Comparison of ENCODE assay signal across 1 cellular context in the genomic region with DNA sequence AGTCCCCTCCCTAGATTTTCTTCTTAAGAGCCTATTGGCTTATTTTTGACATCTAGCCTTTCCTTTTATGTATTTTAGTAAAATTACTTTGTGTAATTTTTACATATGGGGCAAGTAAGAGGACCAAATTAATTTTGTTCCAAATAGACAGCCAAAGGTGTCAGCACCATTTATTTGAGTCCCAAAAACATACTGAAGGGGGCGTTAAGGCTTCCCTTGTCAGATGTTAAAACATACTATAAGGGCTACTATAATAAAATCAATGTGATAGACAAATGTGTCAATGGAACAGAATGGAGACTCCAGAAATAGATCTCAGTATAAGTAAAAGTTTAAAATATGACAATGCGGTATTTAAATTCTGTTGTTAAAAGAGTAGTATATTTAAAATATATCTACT.
TF ChIP-seq lines count a peak whose summit lies in the region.

No MANE protein-coding gene starts in this region.

TF ChIP-seq in H1, 55 proteins besides CTCF, POLR2A, EP300 and RAD21 (continued from another document):
- TF ChIP-seq, protein P1, sequence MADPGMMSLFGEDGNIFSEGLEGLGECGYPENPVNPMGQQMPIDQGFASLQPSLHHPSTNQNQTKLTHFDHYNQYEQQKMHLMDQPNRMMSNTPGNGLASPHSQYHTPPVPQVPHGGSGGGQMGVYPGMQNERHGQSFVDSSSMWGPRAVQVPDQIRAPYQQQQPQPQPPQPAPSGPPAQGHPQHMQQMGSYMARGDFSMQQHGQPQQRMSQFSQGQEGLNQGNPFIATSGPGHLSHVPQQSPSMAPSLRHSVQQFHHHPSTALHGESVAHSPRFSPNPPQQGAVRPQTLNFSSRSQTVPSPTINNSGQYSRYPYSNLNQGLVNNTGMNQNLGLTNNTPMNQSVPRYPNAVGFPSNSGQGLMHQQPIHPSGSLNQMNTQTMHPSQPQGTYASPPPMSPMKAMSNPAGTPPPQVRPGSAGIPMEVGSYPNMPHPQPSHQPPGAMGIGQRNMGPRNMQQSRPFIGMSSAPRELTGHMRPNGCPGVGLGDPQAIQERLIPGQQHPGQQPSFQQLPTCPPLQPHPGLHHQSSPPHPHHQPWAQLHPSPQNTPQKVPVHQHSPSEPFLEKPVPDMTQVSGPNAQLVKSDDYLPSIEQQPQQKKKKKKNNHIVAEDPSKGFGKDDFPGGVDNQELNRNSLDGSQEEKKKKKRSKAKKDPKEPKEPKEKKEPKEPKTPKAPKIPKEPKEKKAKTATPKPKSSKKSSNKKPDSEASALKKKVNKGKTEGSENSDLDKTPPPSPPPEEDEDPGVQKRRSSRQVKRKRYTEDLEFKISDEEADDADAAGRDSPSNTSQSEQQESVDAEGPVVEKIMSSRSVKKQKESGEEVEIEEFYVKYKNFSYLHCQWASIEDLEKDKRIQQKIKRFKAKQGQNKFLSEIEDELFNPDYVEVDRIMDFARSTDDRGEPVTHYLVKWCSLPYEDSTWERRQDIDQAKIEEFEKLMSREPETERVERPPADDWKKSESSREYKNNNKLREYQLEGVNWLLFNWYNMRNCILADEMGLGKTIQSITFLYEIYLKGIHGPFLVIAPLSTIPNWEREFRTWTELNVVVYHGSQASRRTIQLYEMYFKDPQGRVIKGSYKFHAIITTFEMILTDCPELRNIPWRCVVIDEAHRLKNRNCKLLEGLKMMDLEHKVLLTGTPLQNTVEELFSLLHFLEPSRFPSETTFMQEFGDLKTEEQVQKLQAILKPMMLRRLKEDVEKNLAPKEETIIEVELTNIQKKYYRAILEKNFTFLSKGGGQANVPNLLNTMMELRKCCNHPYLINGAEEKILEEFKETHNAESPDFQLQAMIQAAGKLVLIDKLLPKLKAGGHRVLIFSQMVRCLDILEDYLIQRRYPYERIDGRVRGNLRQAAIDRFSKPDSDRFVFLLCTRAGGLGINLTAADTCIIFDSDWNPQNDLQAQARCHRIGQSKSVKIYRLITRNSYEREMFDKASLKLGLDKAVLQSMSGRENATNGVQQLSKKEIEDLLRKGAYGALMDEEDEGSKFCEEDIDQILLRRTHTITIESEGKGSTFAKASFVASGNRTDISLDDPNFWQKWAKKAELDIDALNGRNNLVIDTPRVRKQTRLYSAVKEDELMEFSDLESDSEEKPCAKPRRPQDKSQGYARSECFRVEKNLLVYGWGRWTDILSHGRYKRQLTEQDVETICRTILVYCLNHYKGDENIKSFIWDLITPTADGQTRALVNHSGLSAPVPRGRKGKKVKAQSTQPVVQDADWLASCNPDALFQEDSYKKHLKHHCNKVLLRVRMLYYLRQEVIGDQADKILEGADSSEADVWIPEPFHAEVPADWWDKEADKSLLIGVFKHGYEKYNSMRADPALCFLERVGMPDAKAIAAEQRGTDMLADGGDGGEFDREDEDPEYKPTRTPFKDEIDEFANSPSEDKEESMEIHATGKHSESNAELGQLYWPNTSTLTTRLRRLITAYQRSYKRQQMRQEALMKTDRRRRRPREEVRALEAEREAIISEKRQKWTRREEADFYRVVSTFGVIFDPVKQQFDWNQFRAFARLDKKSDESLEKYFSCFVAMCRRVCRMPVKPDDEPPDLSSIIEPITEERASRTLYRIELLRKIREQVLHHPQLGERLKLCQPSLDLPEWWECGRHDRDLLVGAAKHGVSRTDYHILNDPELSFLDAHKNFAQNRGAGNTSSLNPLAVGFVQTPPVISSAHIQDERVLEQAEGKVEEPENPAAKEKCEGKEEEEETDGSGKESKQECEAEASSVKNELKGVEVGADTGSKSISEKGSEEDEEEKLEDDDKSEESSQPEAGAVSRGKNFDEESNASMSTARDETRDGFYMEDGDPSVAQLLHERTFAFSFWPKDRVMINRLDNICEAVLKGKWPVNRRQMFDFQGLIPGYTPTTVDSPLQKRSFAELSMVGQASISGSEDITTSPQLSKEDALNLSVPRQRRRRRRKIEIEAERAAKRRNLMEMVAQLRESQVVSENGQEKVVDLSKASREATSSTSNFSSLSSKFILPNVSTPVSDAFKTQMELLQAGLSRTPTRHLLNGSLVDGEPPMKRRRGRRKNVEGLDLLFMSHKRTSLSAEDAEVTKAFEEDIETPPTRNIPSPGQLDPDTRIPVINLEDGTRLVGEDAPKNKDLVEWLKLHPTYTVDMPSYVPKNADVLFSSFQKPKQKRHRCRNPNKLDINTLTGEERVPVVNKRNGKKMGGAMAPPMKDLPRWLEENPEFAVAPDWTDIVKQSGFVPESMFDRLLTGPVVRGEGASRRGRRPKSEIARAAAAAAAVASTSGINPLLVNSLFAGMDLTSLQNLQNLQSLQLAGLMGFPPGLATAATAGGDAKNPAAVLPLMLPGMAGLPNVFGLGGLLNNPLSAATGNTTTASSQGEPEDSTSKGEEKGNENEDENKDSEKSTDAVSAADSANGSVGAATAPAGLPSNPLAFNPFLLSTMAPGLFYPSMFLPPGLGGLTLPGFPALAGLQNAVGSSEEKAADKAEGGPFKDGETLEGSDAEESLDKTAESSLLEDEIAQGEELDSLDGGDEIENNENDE (IDR thresholded peaks at IDR 0.05; ENCODE audit: insufficient replicate concordance, low read length) = no peak
- TF ChIP-seq ATF2 (IDR thresholded peaks at IDR 0.05; ENCODE audit: low read length) = no peak
- TF ChIP-seq KDM4A (IDR thresholded peaks at IDR 0.05; ENCODE audit: low read depth, low read length, severe bottlenecking) = no peak
- TF ChIP-seq TCF12 (IDR thresholded peaks at IDR 0.05; ENCODE audit: low read depth, low read length) = no peak
- no peak for TF ChIP-seq MAX (IDR thresholded peaks at IDR 0.05)
- no peak for TF ChIP-seq NANOG (IDR thresholded peaks at IDR 0.05; ENCODE audit: insufficient read depth, low read depth, low read length, poor library complexity, severe bottlenecking)
- no peak for TF ChIP-seq SAP30 (IDR thresholded peaks at IDR 0.05; ENCODE audit: insufficient read depth, insufficient replicate concordance, low read length)
- TF ChIP-seq GABPA (IDR thresholded peaks at IDR 0.05; ENCODE audit: borderline replicate concordance, insufficient read depth, low read length) = no peak
- no peak for TF ChIP-seq MAFK (IDR thresholded peaks at IDR 0.05; ENCODE audit: low read depth, low read length)
- TF ChIP-seq, protein P2, sequence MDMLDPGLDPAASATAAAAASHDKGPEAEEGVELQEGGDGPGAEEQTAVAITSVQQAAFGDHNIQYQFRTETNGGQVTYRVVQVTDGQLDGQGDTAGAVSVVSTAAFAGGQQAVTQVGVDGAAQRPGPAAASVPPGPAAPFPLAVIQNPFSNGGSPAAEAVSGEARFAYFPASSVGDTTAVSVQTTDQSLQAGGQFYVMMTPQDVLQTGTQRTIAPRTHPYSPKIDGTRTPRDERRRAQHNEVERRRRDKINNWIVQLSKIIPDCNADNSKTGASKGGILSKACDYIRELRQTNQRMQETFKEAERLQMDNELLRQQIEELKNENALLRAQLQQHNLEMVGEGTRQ (IDR thresholded peaks at IDR 0.05; ENCODE audit: low read length) = no peak
TF ChIP-seq in H1: peak in this region for 0.
